In genomic region chr7:1917221-1918062, GRCh38 we compare ENCODE assay signal across 18 cellular contexts.
DNase-seq lines count a peak whose midpoint lies in the region; ATAC-seq and TF ChIP-seq lines count a peak whose summit lies in the region.
"Had no signal": no experiment of that assay in that cellular context is flagged by ENCODE, and none has a peak within 500 bp of the region (broad histone marks: within the 10 kb centered on the region; RNA-seq: fewer than 3 reads in every experiment).

No MANE protein-coding gene starts in this region.

- TF ChIP-seq CTCF in A673 (conservative IDR thresholded peaks at IDR 0.05; ENCODE audit: low read depth, low read length) (no peak), RWPE2 (IDR thresholded peaks at IDR 0.05; ENCODE audit: poor library complexity, severe bottlenecking) (no peak), foreskin keratinocyte (conservative IDR thresholded peaks at IDR 0.05) (no peak)
- TF ChIP-seq CTCF in CD8-positive, alpha-beta T cell (IDR thresholded peaks at IDR 0.05): no peak

- peak; percentile 77 for DNase-seq in A673 (ENCODE audit: low spot score)
- peak in 1 of 7 experiments; percentile 15 for DNase-seq in CD8-positive, alpha-beta T cell
- DNase-seq in RWPE2 (ENCODE audit: low spot score): no peak
- DNase-seq in foreskin keratinocyte: peak in 1 of 2 donors; percentile 15
- no peak for DNase-seq in NCI-H526 (lab: John Stamatoyannopoulos, UW)
- no peak for DNase-seq in activated CD8-positive, alpha-beta T cell treated with anti-CD3 and anti-CD28 coated beads, Interleukin-2, amount 10 ng/mL, durations not matched to agents 7 days and 5 days
- DNase-seq: activated CD4-positive, CD25-positive, alpha-beta regulatory T cell; activated effector memory CD4-positive, alpha-beta T cell treated with anti-CD3 and anti-CD28 coated beads, Interleukin-2, amount 50 U/mL, for 16 hours; colonic mucosa; islet precursor cell; NCI-H2029 treated with DMSO at 0.1 percent for 48 hours; stimulated activated CD4-positive, alpha-beta T cell treated with anti-CD3 and anti-CD28 coated beads, Interleukin-2, amount 100 ng/mL, for 24 hours; substantia nigra; T-helper 17 cell had no signal

- CTCF ChIA-PET in A673 (lab: Charles Lee): interaction anchor here (0.5 kb wide), 1 partner anchor 555 kb away, joined by 5 read pairs; no protein-coding TSS in a partner anchor
- CTCF ChIA-PET in CD8-positive, alpha-beta T cell (lab: Charles Lee): no interaction called here
- CTCF ChIA-PET in activated CD8-positive, alpha-beta T cell treated with anti-CD3 and anti-CD28 coated beads, Interleukin-2, amount 10 ng/mL, durations not matched to agents 7 days and 5 days (lab: Charles Lee): no interaction called here

- no peak overlapping the region for H3K27ac Mint-ChIP-seq in CD8-positive, alpha-beta T cell
- H3K27ac Mint-ChIP-seq in activated CD8-positive, alpha-beta T cell treated with anti-CD3 and anti-CD28 coated beads, Interleukin-2, amount 10 ng/mL, durations not matched to agents 7 days and 5 days: no peak overlapping the region
- H3K27ac Mint-ChIP-seq: T-helper 17 cell had no signal

- peak overlapping the region; percentile 50 for H3K27ac ChIP-seq in A673 (ENCODE audit: low read depth, low read length, poor library complexity, severe bottlenecking)
- H3K27ac ChIP-seq in CD8-positive, alpha-beta T cell (ENCODE audit: low read depth, low read length): no peak overlapping the region
- peak overlapping the region; percentile 45 for H3K27ac ChIP-seq in RWPE2 (ENCODE audit: poor library complexity, severe bottlenecking)
- H3K27ac ChIP-seq in foreskin keratinocyte: no peak overlapping the region
- H3K27ac ChIP-seq: colonic mucosa had no signal

- H3K9me3 ChIP-seq in A673 (ENCODE audit: low read depth, low read length, poor library complexity, severe bottlenecking): no peaks in the 10 kb centered on the region
- no peaks in the 10 kb centered on the region for H3K9me3 ChIP-seq in CD8-positive, alpha-beta T cell (ENCODE audit: low read length)
- no peaks in the 10 kb centered on the region for H3K9me3 ChIP-seq in RWPE2 (ENCODE audit: severe bottlenecking)
- H3K9me3 ChIP-seq: colonic mucosa, heart left ventricle had no signal

- peaks cover 43% of the 10 kb centered on the region for H3K36me3 Mint-ChIP-seq in CD8-positive, alpha-beta T cell
- H3K36me3 Mint-ChIP-seq in activated CD8-positive, alpha-beta T cell treated with anti-CD3 and anti-CD28 coated beads, Interleukin-2, amount 10 ng/mL, durations not matched to agents 7 days and 5 days (ENCODE audit: low read depth): peaks cover 17% of the 10 kb centered on the region

- H3K27me3 ChIP-seq in A673 (replicated peaks; ENCODE audit: insufficient read depth, low read depth, low read length, poor library complexity): no peaks in the 10 kb centered on the region
- no peaks in the 10 kb centered on the region for H3K27me3 ChIP-seq in CD8-positive, alpha-beta T cell (ENCODE audit: insufficient read depth, low read length)
- no peaks in the 10 kb centered on the region for H3K27me3 ChIP-seq in RWPE2 (ENCODE audit: insufficient read depth, poor library complexity, severe bottlenecking)
- H3K27me3 ChIP-seq in foreskin keratinocyte: no peaks in the 10 kb centered on the region
- H3K27me3 ChIP-seq: colonic mucosa, heart left ventricle had no signal

- H3K4me3 Mint-ChIP-seq in CD8-positive, alpha-beta T cell: peak overlapping the region; percentile 29
- no peak overlapping the region for H3K4me3 Mint-ChIP-seq in activated CD8-positive, alpha-beta T cell treated with anti-CD3 and anti-CD28 coated beads, Interleukin-2, amount 10 ng/mL, durations not matched to agents 7 days and 5 days
- H3K4me3 Mint-ChIP-seq: T-helper 17 cell had no signal

- H3K4me1 ChIP-seq in A673 (ENCODE audit: insufficient read depth, low read length, poor library complexity, severe bottlenecking): peaks cover 25% of the 10 kb centered on the region
- H3K4me1 ChIP-seq in CD8-positive, alpha-beta T cell (ENCODE audit: insufficient read depth, low read length): peaks cover 55% of the 10 kb centered on the region
- peaks cover 9% of the 10 kb centered on the region for H3K4me1 ChIP-seq in RWPE2 (ENCODE audit: insufficient read depth, poor library complexity, severe bottlenecking)
- H3K4me1 ChIP-seq in foreskin keratinocyte: peaks cover 5% of the 10 kb centered on the region
- H3K4me1 ChIP-seq: colonic mucosa had no signal

- peaks cover 58% of the 10 kb centered on the region for H3K4me1 Mint-ChIP-seq in CD8-positive, alpha-beta T cell (ENCODE audit: low read depth)
- peaks cover 39% of the 10 kb centered on the region for H3K4me1 Mint-ChIP-seq in activated CD8-positive, alpha-beta T cell treated with anti-CD3 and anti-CD28 coated beads, Interleukin-2, amount 10 ng/mL, durations not matched to agents 7 days and 5 days (ENCODE audit: low read depth)

- no peaks in the 10 kb centered on the region for H3K9me3 Mint-ChIP-seq in CD8-positive, alpha-beta T cell
- no peaks in the 10 kb centered on the region for H3K9me3 Mint-ChIP-seq in activated CD8-positive, alpha-beta T cell treated with anti-CD3 and anti-CD28 coated beads, Interleukin-2, amount 10 ng/mL, durations not matched to agents 7 days and 5 days (ENCODE audit: insufficient read depth)

- POLR2A ChIA-PET in A673 (lab: Charles Lee; ENCODE audit: low non-redundant PET): no interaction called here
- POLR2A ChIA-PET in CD8-positive, alpha-beta T cell (lab: Charles Lee): no interaction called here
- POLR2A ChIA-PET in activated CD8-positive, alpha-beta T cell treated with anti-CD3 and anti-CD28 coated beads, Interleukin-2, amount 10 ng/mL, durations not matched to agents 7 days and 5 days (lab: Charles Lee): no interaction called here

- H3K36me3 ChIP-seq in A673 (ENCODE audit: insufficient read depth, low read length, poor library complexity, severe bottlenecking): no peaks in the 10 kb centered on the region
- no peaks in the 10 kb centered on the region for H3K36me3 ChIP-seq in CD8-positive, alpha-beta T cell (ENCODE audit: insufficient read depth, low read length)
- H3K36me3 ChIP-seq in RWPE2 (ENCODE audit: low read depth): no peaks in the 10 kb centered on the region
- H3K36me3 ChIP-seq: colonic mucosa had no signal

- no peak for ATAC-seq in CD8-positive, alpha-beta T cell
- peak; percentile 70 for ATAC-seq in RWPE2 (ENCODE audit: low read depth)
- ATAC-seq in foreskin keratinocyte: peak; percentile 45
- no peak for ATAC-seq in HG03025 (IDR thresholded peaks at IDR 0.05; ENCODE audit: low FRiP score, unreplicated experiment)
- ATAC-seq in HG03159 (IDR thresholded peaks at IDR 0.05; ENCODE audit: unreplicated experiment): no peak
- ATAC-seq in activated CD8-positive, alpha-beta T cell treated with anti-CD3 and anti-CD28 coated beads, Interleukin-2, amount 10 ng/mL, durations not matched to agents 7 days and 5 days: no peak
- ATAC-seq: sciatic nerve, T-helper 17 cell had no signal

- intact Hi-C loops in A673 (cut with micrococcal nuclease; ENCODE audit: unreplicated experiment): no loop called here
- intact Hi-C loops in CD8-positive, alpha-beta T cell (cut with DNase I, micrococcal nuclease): no loop called here

- H3K4me3 ChIP-seq in A673 (ENCODE audit: low read depth, low read length, poor library complexity, severe bottlenecking): no peak overlapping the region
- H3K4me3 ChIP-seq in CD8-positive, alpha-beta T cell (ENCODE audit: low read depth, low read length): no peak overlapping the region
- no peak overlapping the region for H3K4me3 ChIP-seq in RWPE2 (ENCODE audit: severe bottlenecking)
- H3K4me3 ChIP-seq: colonic mucosa, heart left ventricle had no signal

- no peaks in the 10 kb centered on the region for H3K27me3 Mint-ChIP-seq in CD8-positive, alpha-beta T cell (ENCODE audit: low read depth)
- H3K27me3 Mint-ChIP-seq in activated CD8-positive, alpha-beta T cell treated with anti-CD3 and anti-CD28 coated beads, Interleukin-2, amount 10 ng/mL, durations not matched to agents 7 days and 5 days (ENCODE audit: low read depth): peaks cover 9% of the 10 kb centered on the region
- H3K27me3 Mint-ChIP-seq: T-helper 17 cell had no signal

- no TSS peak for BruUV-seq in A673 (replicated peaks; lab: Mats Ljungman, UMichigan)

Comparison
In these comparisons a context has a peak if more than half of its experiments do, and no peak if none do; other contexts are left out.
1. H3K27ac ChIP-seq: peak in A673 (single experiment) and RWPE2 (single experiment); none in CD8-positive, alpha-beta T cell (single experiment) and foreskin keratinocyte (single experiment).
2. ATAC-seq: peak in RWPE2 (single experiment) and foreskin keratinocyte (single experiment); none in CD8-positive, alpha-beta T cell (single experiment), HG03025 (single experiment), HG03159 (single experiment) and activated CD8-positive, alpha-beta T cell treated with anti-CD3 and anti-CD28 coated beads, Interleukin-2, amount 10 ng/mL, durations not matched to agents 7 days and 5 days (single experiment).